ENCODE assay signal across 1 cellular context in genomic region chr9:124852829-124853531, GRCh38.
A peak's percentile ranks its signal among the peaks of the same experiment; 100 is the strongest.
TF ChIP-seq lines count a peak whose summit lies in the region.

WDR38 (plus strand) TSS chr9:124853460; CDS start chr9:124853532, 72 bp downstream.

TF ChIP-seq in K562, 482 proteins besides CTCF, POLR2A, EP300 and RAD21 (continued from another document and continues in another):
- TF ChIP-seq, protein P1, sequence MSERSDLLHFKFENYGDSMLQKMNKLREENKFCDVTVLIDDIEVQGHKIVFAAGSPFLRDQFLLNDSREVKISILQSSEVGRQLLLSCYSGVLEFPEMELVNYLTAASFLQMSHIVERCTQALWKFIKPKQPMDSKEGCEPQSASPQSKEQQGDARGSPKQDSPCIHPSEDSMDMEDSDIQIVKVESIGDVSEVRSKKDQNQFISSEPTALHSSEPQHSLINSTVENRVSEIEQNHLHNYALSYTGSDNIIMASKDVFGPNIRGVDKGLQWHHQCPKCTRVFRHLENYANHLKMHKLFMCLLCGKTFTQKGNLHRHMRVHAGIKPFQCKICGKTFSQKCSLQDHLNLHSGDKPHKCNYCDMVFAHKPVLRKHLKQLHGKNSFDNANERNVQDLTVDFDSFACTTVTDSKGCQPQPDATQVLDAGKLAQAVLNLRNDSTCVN (CRISPR knock-in tag; IDR thresholded peaks at IDR 0.05) = no peak
- peak; percentile 54; the same call in 1 of the 2 replicates for TF ChIP-seq HDAC2 (IDR thresholded peaks at IDR 0.05)
- TF ChIP-seq PHF8 (IDR thresholded peaks at IDR 0.05; ENCODE audit: borderline replicate concordance, low read length) = peak; percentile 30; the same call in 1 of the 2 replicates
- TF ChIP-seq NKRF (IDR thresholded peaks at IDR 0.05; ENCODE audit: borderline replicate concordance) = peak; percentile 51; the same call in 1 of the 2 replicates
- TF ChIP-seq ZNF146 (CRISPR knock-in tag; IDR thresholded peaks at IDR 0.05; ENCODE audit: unreplicated experiment) = no peak
- TF ChIP-seq ZNF263 (CRISPR knock-in tag; IDR thresholded peaks at IDR 0.05; ENCODE audit: borderline replicate concordance) = 0 out of 2 replicates have a peak, but pooled peaks have one; percentile 36
- no peak for TF ChIP-seq PYGO2 (tag; IDR thresholded peaks at IDR 0.05)
- TF ChIP-seq BCL6 (CRISPR knock-in tag; IDR thresholded peaks at IDR 0.05) = no peak
- TF ChIP-seq POLR2H (tag; IDR thresholded peaks at IDR 0.05; ENCODE audit: low read depth) = no peak
- no peak for TF ChIP-seq SREBF2 (CRISPR knock-in tag; IDR thresholded peaks at IDR 0.05)
- peak; percentile 62 for TF ChIP-seq RBFOX2 (IDR thresholded peaks at IDR 0.05; ENCODE audit: low read depth, low read length)
- TF ChIP-seq ATF6 (CRISPR knock-in tag; IDR thresholded peaks at IDR 0.05) = no peak
- TF ChIP-seq GTF2B (IDR thresholded peaks at IDR 0.05; ENCODE audit: extremely low read depth, insufficient read length) = no peak
- no peak; the same call in 1 of the 2 replicates for TF ChIP-seq HMGXB4 (CRISPR knock-in tag; IDR thresholded peaks at IDR 0.05)
- peak; percentile 62; the same call in 1 of the 2 replicates for TF ChIP-seq CC2D1A (IDR thresholded peaks at IDR 0.05)
- no peak for TF ChIP-seq BMI1 (IDR thresholded peaks at IDR 0.05; ENCODE audit: low read length)
- TF ChIP-seq, protein P2, sequence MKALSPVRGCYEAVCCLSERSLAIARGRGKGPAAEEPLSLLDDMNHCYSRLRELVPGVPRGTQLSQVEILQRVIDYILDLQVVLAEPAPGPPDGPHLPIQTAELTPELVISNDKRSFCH (CRISPR knock-in tag; IDR thresholded peaks at IDR 0.05) = no peak
- TF ChIP-seq, protein P2 (tag; IDR thresholded peaks at IDR 0.05) = peak; percentile 82
- TF ChIP-seq TFE3 (CRISPR knock-in tag; IDR thresholded peaks at IDR 0.05) = no peak
- TF ChIP-seq, protein P3, sequence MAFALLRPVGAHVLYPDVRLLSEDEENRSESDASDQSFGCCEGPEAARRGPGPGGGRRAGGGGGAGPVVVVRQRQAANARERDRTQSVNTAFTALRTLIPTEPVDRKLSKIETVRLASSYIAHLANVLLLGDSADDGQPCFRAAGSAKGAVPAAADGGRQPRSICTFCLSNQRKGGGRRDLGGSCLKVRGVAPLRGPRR (CRISPR knock-in tag; IDR thresholded peaks at IDR 0.05) = no peak
- no peak for TF ChIP-seq ZNF316 (IDR thresholded peaks at IDR 0.05)
- TF ChIP-seq FOXM1 (IDR thresholded peaks at IDR 0.05; ENCODE audit: low read depth) = no peak
- TF ChIP-seq FOXM1 (CRISPR knock-in tag; IDR thresholded peaks at IDR 0.05; ENCODE audit: low read depth) = no peak
- TF ChIP-seq, protein P4, sequence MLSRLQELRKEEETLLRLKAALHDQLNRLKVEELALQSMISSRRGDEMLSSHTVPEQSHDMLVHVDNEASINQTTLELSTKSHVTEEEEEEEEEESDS (CRISPR knock-in tag; IDR thresholded peaks at IDR 0.05) = no peak
- TF ChIP-seq ZNF184 (CRISPR knock-in tag; IDR thresholded peaks at IDR 0.05) = no peak
- no peak for TF ChIP-seq MEF2D (tag; conservative IDR thresholded peaks at IDR 0.05; ENCODE audit: low read depth)
- TF ChIP-seq CBX5 (IDR thresholded peaks at IDR 0.05; ENCODE audit: borderline replicate concordance, low read depth) = 0 out of 2 replicates have a peak, but pooled peaks have one; percentile 13
- TF ChIP-seq GABPA (tag; conservative IDR thresholded peaks at IDR 0.05; ENCODE audit: low read depth) = no peak
- no peak for TF ChIP-seq ZNF696 (CRISPR knock-in tag; conservative IDR thresholded peaks at IDR 0.05)
- TF ChIP-seq VEZF1 (CRISPR knock-in tag; IDR thresholded peaks at IDR 0.05) = peak; percentile 45; the same call in 1 of the 2 replicates
- no peak for TF ChIP-seq ZNF239 (CRISPR knock-in tag; IDR thresholded peaks at IDR 0.05)
- TF ChIP-seq, protein P5, sequence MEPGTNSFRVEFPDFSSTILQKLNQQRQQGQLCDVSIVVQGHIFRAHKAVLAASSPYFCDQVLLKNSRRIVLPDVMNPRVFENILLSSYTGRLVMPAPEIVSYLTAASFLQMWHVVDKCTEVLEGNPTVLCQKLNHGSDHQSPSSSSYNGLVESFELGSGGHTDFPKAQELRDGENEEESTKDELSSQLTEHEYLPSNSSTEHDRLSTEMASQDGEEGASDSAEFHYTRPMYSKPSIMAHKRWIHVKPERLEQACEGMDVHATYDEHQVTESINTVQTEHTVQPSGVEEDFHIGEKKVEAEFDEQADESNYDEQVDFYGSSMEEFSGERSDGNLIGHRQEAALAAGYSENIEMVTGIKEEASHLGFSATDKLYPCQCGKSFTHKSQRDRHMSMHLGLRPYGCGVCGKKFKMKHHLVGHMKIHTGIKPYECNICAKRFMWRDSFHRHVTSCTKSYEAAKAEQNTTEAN (CRISPR knock-in tag; IDR thresholded peaks at IDR 0.05) = peak; percentile 86; the same call in 1 of the 2 replicates
- no peak for TF ChIP-seq ZNF695 (CRISPR knock-in tag; IDR thresholded peaks at IDR 0.05)
- TF ChIP-seq ZNF124 (CRISPR knock-in tag; IDR thresholded peaks at IDR 0.05) = no peak
- TF ChIP-seq HDAC6 (IDR thresholded peaks at IDR 0.05; ENCODE audit: low read depth, low read length) = no peak
- TF ChIP-seq ETV5 (CRISPR knock-in tag; IDR thresholded peaks at IDR 0.05; ENCODE audit: low read depth) = peak; percentile 21; the same call in 1 of the 2 replicates
- TF ChIP-seq CBX2 (IDR thresholded peaks at IDR 0.05; ENCODE audit: insufficient read depth, low read length, poor library complexity, severe bottlenecking) = no peak
- no peak for TF ChIP-seq STAT5B (CRISPR knock-in tag; IDR thresholded peaks at IDR 0.05)
- no peak for TF ChIP-seq XRCC4 (IDR thresholded peaks at IDR 0.05; ENCODE audit: extremely low read depth, insufficient read depth, insufficient read length)
- peak; percentile 15; the same call in 1 of the 2 replicates for TF ChIP-seq JUND (IDR thresholded peaks at IDR 0.05; ENCODE audit: borderline replicate concordance, low read depth, low read length)
- TF ChIP-seq JUND (tag; IDR thresholded peaks at IDR 0.05; ENCODE audit: borderline replicate concordance, low read depth, low read length) = 0 out of 3 replicates have a peak, but pooled peaks have one; percentile 47
- TF ChIP-seq SP1 (CRISPR knock-in tag; IDR thresholded peaks at IDR 0.05) = peak; percentile 90
- peak; percentile 87 for TF ChIP-seq GABPB1 (CRISPR knock-in tag; IDR thresholded peaks at IDR 0.05)
- no peak for TF ChIP-seq ZBED1 (IDR thresholded peaks at IDR 0.05)
- no peak; a peak in 2 of 4 replicates for TF ChIP-seq RCOR1 (IDR thresholded peaks at IDR 0.05; ENCODE audit: borderline replicate concordance in 1 of 2, low read depth in 2 of 2, low read length in 2 of 2)
- no peak for TF ChIP-seq NR2F6 (CRISPR knock-in tag; IDR thresholded peaks at IDR 0.05)
- TF ChIP-seq, protein P6, sequence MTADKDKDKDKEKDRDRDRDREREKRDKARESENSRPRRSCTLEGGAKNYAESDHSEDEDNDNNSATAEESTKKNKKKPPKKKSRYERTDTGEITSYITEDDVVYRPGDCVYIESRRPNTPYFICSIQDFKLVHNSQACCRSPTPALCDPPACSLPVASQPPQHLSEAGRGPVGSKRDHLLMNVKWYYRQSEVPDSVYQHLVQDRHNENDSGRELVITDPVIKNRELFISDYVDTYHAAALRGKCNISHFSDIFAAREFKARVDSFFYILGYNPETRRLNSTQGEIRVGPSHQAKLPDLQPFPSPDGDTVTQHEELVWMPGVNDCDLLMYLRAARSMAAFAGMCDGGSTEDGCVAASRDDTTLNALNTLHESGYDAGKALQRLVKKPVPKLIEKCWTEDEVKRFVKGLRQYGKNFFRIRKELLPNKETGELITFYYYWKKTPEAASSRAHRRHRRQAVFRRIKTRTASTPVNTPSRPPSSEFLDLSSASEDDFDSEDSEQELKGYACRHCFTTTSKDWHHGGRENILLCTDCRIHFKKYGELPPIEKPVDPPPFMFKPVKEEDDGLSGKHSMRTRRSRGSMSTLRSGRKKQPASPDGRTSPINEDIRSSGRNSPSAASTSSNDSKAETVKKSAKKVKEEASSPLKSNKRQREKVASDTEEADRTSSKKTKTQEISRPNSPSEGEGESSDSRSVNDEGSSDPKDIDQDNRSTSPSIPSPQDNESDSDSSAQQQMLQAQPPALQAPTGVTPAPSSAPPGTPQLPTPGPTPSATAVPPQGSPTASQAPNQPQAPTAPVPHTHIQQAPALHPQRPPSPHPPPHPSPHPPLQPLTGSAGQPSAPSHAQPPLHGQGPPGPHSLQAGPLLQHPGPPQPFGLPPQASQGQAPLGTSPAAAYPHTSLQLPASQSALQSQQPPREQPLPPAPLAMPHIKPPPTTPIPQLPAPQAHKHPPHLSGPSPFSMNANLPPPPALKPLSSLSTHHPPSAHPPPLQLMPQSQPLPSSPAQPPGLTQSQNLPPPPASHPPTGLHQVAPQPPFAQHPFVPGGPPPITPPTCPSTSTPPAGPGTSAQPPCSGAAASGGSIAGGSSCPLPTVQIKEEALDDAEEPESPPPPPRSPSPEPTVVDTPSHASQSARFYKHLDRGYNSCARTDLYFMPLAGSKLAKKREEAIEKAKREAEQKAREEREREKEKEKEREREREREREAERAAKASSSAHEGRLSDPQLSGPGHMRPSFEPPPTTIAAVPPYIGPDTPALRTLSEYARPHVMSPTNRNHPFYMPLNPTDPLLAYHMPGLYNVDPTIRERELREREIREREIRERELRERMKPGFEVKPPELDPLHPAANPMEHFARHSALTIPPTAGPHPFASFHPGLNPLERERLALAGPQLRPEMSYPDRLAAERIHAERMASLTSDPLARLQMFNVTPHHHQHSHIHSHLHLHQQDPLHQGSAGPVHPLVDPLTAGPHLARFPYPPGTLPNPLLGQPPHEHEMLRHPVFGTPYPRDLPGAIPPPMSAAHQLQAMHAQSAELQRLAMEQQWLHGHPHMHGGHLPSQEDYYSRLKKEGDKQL (CRISPR knock-in tag; IDR thresholded peaks at IDR 0.05; ENCODE audit: borderline replicate concordance) = 0 out of 2 replicates have a peak, but pooled peaks have one; percentile 57
